1 cellular context compared by ENCODE assay signal in genomic region chr2:9799729-9800632, GRCh38.
TF ChIP-seq lines count a peak whose summit lies in the region.

No MANE protein-coding gene starts in this region.

TF ChIP-seq in endothelial cell of umbilical vein, 7 proteins besides CTCF, POLR2A, EP300 and RAD21 (continued from another document):
- TF ChIP-seq EZH2 (IDR thresholded peaks at IDR 0.05; ENCODE audit: borderline replicate concordance, low read depth, low read length, severe bottlenecking) (no peak), JUN (IDR thresholded peaks at IDR 0.05; ENCODE audit: borderline replicate concordance, insufficient read depth, insufficient read length, low read depth) (no peak)
- TF ChIP-seq, protein P1, sequence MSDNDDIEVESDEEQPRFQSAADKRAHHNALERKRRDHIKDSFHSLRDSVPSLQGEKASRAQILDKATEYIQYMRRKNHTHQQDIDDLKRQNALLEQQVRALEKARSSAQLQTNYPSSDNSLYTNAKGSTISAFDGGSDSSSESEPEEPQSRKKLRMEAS (IDR thresholded peaks at IDR 0.05; ENCODE audit: insufficient read depth, insufficient read length), result no peak
